In genomic region chr5:103918668-103919367, GRCh38 we compare ENCODE assay signal across 14 cellular contexts.
DNase-seq lines count a peak whose midpoint lies in the region; ATAC-seq, FAIRE-seq and TF ChIP-seq lines count a peak whose summit lies in the region.
"Had no signal": no experiment of that assay in that cellular context is flagged by ENCODE, and none has a peak within 500 bp of the region (broad histone marks: within the 10 kb centered on the region; RNA-seq: fewer than 3 reads in every experiment).

No MANE protein-coding gene starts in this region.

- DNase-seq in GM04503 (ENCODE audit: low read depth) (peak; percentile 94), RCC 7860 (ENCODE audit: low spot score) (peak; percentile 11), fibroblast of pulmonary artery (ENCODE audit: low read depth) (peak; percentile 18), retina (peak; percentile 36), dorsolateral prefrontal cortex (no peak), CD14-positive monocyte (ENCODE audit: low spot score) (no peak)
- DNase-seq: Caco-2, immature natural killer cell, NCI-H187, pancreas, T-helper 9 cell, thyroid gland had no signal

- intact Hi-C loops in dorsolateral prefrontal cortex (cut with DNase I): no loop called here
- intact Hi-C loops in CD14-positive monocyte (cut with micrococcal nuclease): no loop called here

- no peaks in the 10 kb centered on the region for H3K27me3 ChIP-seq in dorsolateral prefrontal cortex
- H3K27me3 ChIP-seq: pancreas, thyroid gland had no signal

- no peaks in the 10 kb centered on the region for H3K27me3 Mint-ChIP-seq in CD14-positive monocyte (ENCODE audit: low read depth in 3 of 3)

- H3K4me3 Mint-ChIP-seq in CD14-positive monocyte: no peak overlapping the region
- H3K4me3 Mint-ChIP-seq: immature natural killer cell had no signal

- H3K9me3 Mint-ChIP-seq in CD14-positive monocyte: peaks cover 0 to 7% (median 2%) of the 10 kb centered on the region in 7 donors

- TF ChIP-seq CTCF in fibroblast of pulmonary artery (IDR thresholded peaks at IDR 0.05; ENCODE audit: low read length, missing control alignments) (no peak), dorsolateral prefrontal cortex (IDR thresholded peaks at IDR 0.05 in 54 of 56, conservative IDR thresholded peaks at IDR 0.05 in 2 of 56; ENCODE audit: low read depth in 1 of 56, partially characterized antibody in 56 of 56) (no peak), CD14-positive monocyte (IDR thresholded peaks at IDR 0.05) (no peak)

- FAIRE-seq in RCC 7860 (lab: Jason Lieb, UNC): no peak
- FAIRE-seq: pancreas had no signal

- H3K4me3 ChIP-seq in fibroblast of pulmonary artery (replicated peaks; ENCODE audit: low read depth, low read length) (no peak overlapping the region), dorsolateral prefrontal cortex (no peak overlapping the region)
- H3K4me3 ChIP-seq: pancreas, thyroid gland had no signal

- H3K4me1 Mint-ChIP-seq in CD14-positive monocyte: no peaks in the 10 kb centered on the region
- H3K4me1 Mint-ChIP-seq: immature natural killer cell had no signal

- H3K36me3 Mint-ChIP-seq in CD14-positive monocyte: no peaks in the 10 kb centered on the region
- H3K36me3 Mint-ChIP-seq: immature natural killer cell had no signal

- H3K27ac Mint-ChIP-seq in CD14-positive monocyte: no peak overlapping the region
- H3K27ac Mint-ChIP-seq: immature natural killer cell had no signal

- ATAC-seq in GM18519 (IDR thresholded peaks at IDR 0.05; ENCODE audit: low FRiP score, unreplicated experiment): no peak
- ATAC-seq in GM19351 (IDR thresholded peaks at IDR 0.05; ENCODE audit: unreplicated experiment): no peak
- ATAC-seq: pancreas had no signal

- H3K27ac ChIP-seq in dorsolateral prefrontal cortex: no peak overlapping the region
- H3K27ac ChIP-seq: pancreas had no signal

Comparison
In these comparisons a context has a peak if more than half of its experiments do, and no peak if none do; other contexts are left out.
1. DNase-seq: peak in GM04503 (single experiment), RCC 7860 (single experiment), fibroblast of pulmonary artery (single experiment) and retina (single experiment); none in dorsolateral prefrontal cortex (0 of 10) and CD14-positive monocyte (single experiment).